13 cellular contexts compared by ENCODE assay signal in the genomic region with DNA sequence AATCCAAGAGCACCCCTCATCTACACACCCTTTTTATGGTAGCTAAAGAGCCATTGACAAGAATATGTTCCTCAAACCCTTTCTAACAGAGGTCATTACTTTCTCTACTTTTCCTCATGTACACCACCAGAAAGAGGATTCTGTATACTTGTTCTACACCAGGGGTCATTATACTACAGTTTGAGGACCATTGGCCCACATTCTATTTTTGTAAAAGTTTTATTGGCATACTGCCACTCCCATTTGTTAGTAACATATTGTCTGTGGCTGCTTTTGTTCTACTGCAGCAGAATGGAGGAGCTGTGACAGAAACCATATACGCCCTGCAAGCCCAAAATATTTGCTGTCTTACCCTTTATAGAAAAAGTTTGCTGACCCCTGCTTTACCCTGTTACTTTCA. TPM values are rescaled to one million over a fixed set of nuclear protein-coding genes. Genes with fewer than 3 reads are reported as not detected.
DNase-seq lines count a peak whose midpoint lies in the region; ATAC-seq and TF ChIP-seq lines count a peak whose summit lies in the region.
"Had no signal": no experiment of that assay in that cellular context is flagged by ENCODE, and none has a peak within 500 bp of the region (broad histone marks: within the 10 kb centered on the region; RNA-seq: fewer than 3 reads in every experiment).

No MANE protein-coding gene starts in this region.

- H3K27me3 ChIP-seq in esophagus muscularis mucosa: no peaks in the 10 kb centered on the region

- TF ChIP-seq CTCF in AG10803 (conservative IDR thresholded peaks at IDR 0.05; ENCODE audit: low read length) (peak; percentile 46), esophagus muscularis mucosa (IDR thresholded peaks at IDR 0.05) (peak; percentile 35 to 48 (median 39))

- TF ChIP-seq POLR2A in esophagus muscularis mucosa (IDR thresholded peaks at IDR 0.05; ENCODE audit: low read depth): no peak

- WGBS in esophagus muscularis mucosa: 27% methylated on average over 1 of the region's 1 CpG

- TF ChIP-seq EP300 in esophagus muscularis mucosa (IDR thresholded peaks at IDR 0.05): no peak

- DNase-seq in AG10803 (ENCODE audit: low read depth) (peak; percentile 66), MV-4-11 (lab: John Stamatoyannopoulos, UW) (peak; percentile 51), esophagus muscularis mucosa (ENCODE audit: extremely low spot score) (no peak), myocyte (ENCODE audit: low read depth) (peak; percentile 86)
- DNase-seq in stimulated activated CD4-positive, alpha-beta T cell treated with anti-CD3 and anti-CD28 coated beads, Interleukin-4, amount 100 ng/mL, for 24 hours: no peak
- no peak for DNase-seq in activated CD8-positive, alpha-beta memory T cell treated with anti-CD3 and anti-CD28 coated beads for 24 hours
- DNase-seq: activated CD8-positive, alpha-beta memory T cell treated with anti-CD3 and anti-CD28 coated beads, Interleukin-2, amount 10 ng/mL, durations not matched to agents 7 days and 5 days; anterior cingulate cortex; CD4-positive, alpha-beta memory T cell; NCI-H526 had no signal

- peaks cover 0 to 53% (median 50%) of the 10 kb centered on the region in 4 donors for H3K4me1 ChIP-seq in esophagus muscularis mucosa

- ATAC-seq in GM19023 (IDR thresholded peaks at IDR 0.05; ENCODE audit: unreplicated experiment): no peak
- ATAC-seq in HG03097 (IDR thresholded peaks at IDR 0.05; ENCODE audit: low FRiP score, unreplicated experiment): no peak
- ATAC-seq: activated CD8-positive, alpha-beta memory T cell treated with anti-CD3 and anti-CD28 coated beads, Interleukin-2, amount 10 ng/mL, durations not matched to agents 7 days and 5 days had no signal

- H3K4me3 ChIP-seq in AG10803 (ENCODE audit: low read length): no peak overlapping the region
- no peak overlapping the region for H3K4me3 ChIP-seq in esophagus muscularis mucosa

- intact Hi-C loops in esophagus muscularis mucosa (cut with DNase I): no loop called here

- no peaks in the 10 kb centered on the region for H3K9me3 ChIP-seq in esophagus muscularis mucosa

- H3K27ac ChIP-seq in esophagus muscularis mucosa (replicated peaks in 1 of 4): peak overlapping the region; percentile 58 to 74 (median 68)
- H3K27ac ChIP-seq: KMS-11 had no signal

- peaks cover 0 to 19% (median 8%) of the 10 kb centered on the region in 4 donors for H3K36me3 ChIP-seq in esophagus muscularis mucosa

RNA-seq across cellular contexts. Expression of gene HTR2B, which starts 14.3 kb away (rescaled TPM):
- 10 to 100 TPM; 12.1 to 46.4 (median 14.9) TPM for total RNA-seq in esophagus muscularis mucosa
- total RNA-seq in myocyte: 0.78 and 2.4 TPM in 2 replicates
- 0.42 TPM for polyA plus RNA-seq in myocyte (2012)
- total RNA-seq: activated CD8-positive, alpha-beta memory T cell treated with anti-CD3 and anti-CD28 coated beads, Interleukin-2, amount 10 ng/mL, durations not matched to agents 7 days and 5 days; CD4-positive, alpha-beta memory T cell had no signal

RNA-seq across cellular contexts. Expression of gene PSMD1, which starts 53.9 kb away (rescaled TPM):
- total RNA-seq in esophagus muscularis mucosa: 10 to 100 TPM; 47.3 to 55.2 (median 52.3) TPM
- 157 and 159 TPM in 2 replicates for total RNA-seq in myocyte
- polyA plus RNA-seq in myocyte (2012): 93.7 TPM

Comparison
In these comparisons a context has a peak if more than half of its experiments do, and no peak if none do; other contexts are left out.
1. DNase-seq: peak in AG10803 (single experiment), MV-4-11 (single experiment) and myocyte (single experiment); none in esophagus muscularis mucosa (single experiment), stimulated activated CD4-positive, alpha-beta T cell treated with anti-CD3 and anti-CD28 coated beads, Interleukin-4, amount 100 ng/mL, for 24 hours (single experiment) and activated CD8-positive, alpha-beta memory T cell treated with anti-CD3 and anti-CD28 coated beads for 24 hours (single experiment).